In the genomic region with DNA sequence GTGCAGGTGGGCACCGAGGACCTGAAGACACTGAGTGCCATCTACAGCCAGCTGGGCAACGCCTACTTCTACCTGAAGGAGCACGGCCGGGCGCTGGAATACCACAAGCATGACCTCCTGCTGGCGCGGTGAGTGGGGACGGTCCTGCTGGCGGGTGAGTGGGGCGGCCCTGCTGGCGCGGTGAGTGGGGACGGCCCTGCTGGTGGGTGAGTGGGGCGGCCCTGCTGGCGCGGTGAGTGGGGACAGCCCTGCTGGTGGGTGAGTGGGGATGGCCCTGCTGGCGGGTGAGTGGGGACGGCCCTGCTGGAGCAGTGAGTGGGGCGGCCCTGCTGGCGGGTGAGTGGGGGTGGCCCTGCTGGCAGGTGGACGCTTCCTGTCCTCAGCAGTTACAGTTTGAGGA, we compare ENCODE assay signal across 1 cellular context.
TF ChIP-seq lines count a peak whose summit lies in the region.

No MANE protein-coding gene starts in this region.

TF ChIP-seq in K562, 482 proteins besides CTCF, POLR2A, EP300 and RAD21:
- TF ChIP-seq KDM5B (IDR thresholded peaks at IDR 0.05; ENCODE audit: insufficient replicate concordance, low read depth, low read length) (no peak), POLR2G (IDR thresholded peaks at IDR 0.05; ENCODE audit: low read depth, low read length) (0 out of 2 replicates have a peak, but pooled peaks have one; percentile 20), HNRNPL (IDR thresholded peaks at IDR 0.05; ENCODE audit: low read depth, low read length) (peak; percentile 75), SAFB (IDR thresholded peaks at IDR 0.05; ENCODE audit: borderline replicate concordance, low read depth, low read length) (peak; percentile 75; the same call in 1 of the 2 replicates)
- TF ChIP-seq, protein P1, sequence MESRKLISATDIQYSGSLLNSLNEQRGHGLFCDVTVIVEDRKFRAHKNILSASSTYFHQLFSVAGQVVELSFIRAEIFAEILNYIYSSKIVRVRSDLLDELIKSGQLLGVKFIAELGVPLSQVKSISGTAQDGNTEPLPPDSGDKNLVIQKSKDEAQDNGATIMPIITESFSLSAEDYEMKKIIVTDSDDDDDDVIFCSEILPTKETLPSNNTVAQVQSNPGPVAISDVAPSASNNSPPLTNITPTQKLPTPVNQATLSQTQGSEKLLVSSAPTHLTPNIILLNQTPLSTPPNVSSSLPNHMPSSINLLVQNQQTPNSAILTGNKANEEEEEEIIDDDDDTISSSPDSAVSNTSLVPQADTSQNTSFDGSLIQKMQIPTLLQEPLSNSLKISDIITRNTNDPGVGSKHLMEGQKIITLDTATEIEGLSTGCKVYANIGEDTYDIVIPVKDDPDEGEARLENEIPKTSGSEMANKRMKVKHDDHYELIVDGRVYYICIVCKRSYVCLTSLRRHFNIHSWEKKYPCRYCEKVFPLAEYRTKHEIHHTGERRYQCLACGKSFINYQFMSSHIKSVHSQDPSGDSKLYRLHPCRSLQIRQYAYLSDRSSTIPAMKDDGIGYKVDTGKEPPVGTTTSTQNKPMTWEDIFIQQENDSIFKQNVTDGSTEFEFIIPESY (CRISPR knock-in tag; IDR thresholded peaks at IDR 0.05), result peak; percentile 83
- TF ChIP-seq, protein P2, sequence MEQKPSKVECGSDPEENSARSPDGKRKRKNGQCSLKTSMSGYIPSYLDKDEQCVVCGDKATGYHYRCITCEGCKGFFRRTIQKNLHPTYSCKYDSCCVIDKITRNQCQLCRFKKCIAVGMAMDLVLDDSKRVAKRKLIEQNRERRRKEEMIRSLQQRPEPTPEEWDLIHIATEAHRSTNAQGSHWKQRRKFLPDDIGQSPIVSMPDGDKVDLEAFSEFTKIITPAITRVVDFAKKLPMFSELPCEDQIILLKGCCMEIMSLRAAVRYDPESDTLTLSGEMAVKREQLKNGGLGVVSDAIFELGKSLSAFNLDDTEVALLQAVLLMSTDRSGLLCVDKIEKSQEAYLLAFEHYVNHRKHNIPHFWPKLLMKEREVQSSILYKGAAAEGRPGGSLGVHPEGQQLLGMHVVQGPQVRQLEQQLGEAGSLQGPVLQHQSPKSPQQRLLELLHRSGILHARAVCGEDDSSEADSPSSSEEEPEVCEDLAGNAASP (IDR thresholded peaks at IDR 0.05), result no peak
